Comparison of ENCODE assay signal across 7 cellular contexts in genomic region chr11:10307411-10308207, GRCh38. TPM values are rescaled to one million over a fixed set of nuclear protein-coding genes. Genes with fewer than 3 reads are reported as not detected.
A peak's percentile ranks its signal among the peaks of the same experiment; 100 is the strongest.
DNase-seq lines count a peak whose midpoint lies in the region; ATAC-seq, FAIRE-seq and TF ChIP-seq lines count a peak whose summit lies in the region.

No MANE protein-coding gene starts in this region.

- H3K9me3 ChIP-seq in iPS-20b (ENCODE audit: insufficient read depth, low read depth, low read length) (no peaks in the 10 kb centered on the region), skeletal muscle tissue (ENCODE audit: control insufficient read depth in 3 of 3, low read length in 3 of 3) (no peaks in the 10 kb centered on the region)

- TF ChIP-seq CTCF in brain microvascular endothelial cell (IDR thresholded peaks at IDR 0.05; ENCODE audit: low read depth, low read length, missing control alignments): peak; percentile 82

- H3K4me3 ChIP-seq in brain microvascular endothelial cell (ENCODE audit: low read depth, low read length): peak overlapping the region; percentile 95
- peak overlapping the region; percentile 93 for H3K4me3 ChIP-seq in iPS-20b (ENCODE audit: low read length)
- H3K4me3 ChIP-seq in skeletal muscle tissue (ENCODE audit: low read length in 3 of 3): peak overlapping the region; percentile 96 to 99 (median 98)

- in situ Hi-C loops in brain microvascular endothelial cell (cut with HindIII; ENCODE audit: low pct_ligation_motif_present, low sequenced_read_pairs): loop anchor here (25.0 kb wide), 1 partner anchor 320 kb away; no protein-coding TSS in a partner anchor

- no peak for TF ChIP-seq POLR2A in GM12892 (IDR thresholded peaks at IDR 0.05; ENCODE audit: low read depth, low read length)

- H3K9ac ChIP-seq in iPS-20b (ENCODE audit: low read depth, low read length): peak overlapping the region; percentile 86; the same call in 1 of the 2 replicates
- H3K9ac ChIP-seq in skeletal muscle tissue (ENCODE audit: low read depth in 1 of 3, low read length in 3 of 3): peak overlapping the region; percentile 69 to 94 (median 74)

- H3K27me3 ChIP-seq in brain microvascular endothelial cell (replicated peaks): no peaks in the 10 kb centered on the region
- peaks cover 65% of the 10 kb centered on the region for H3K27me3 ChIP-seq in iPS-20b (ENCODE audit: insufficient read depth, low read length)
- peaks cover 0 to 7% (median 4%) of the 10 kb centered on the region in 3 donors for H3K27me3 ChIP-seq in skeletal muscle tissue (ENCODE audit: control insufficient read depth in 3 of 3, insufficient read depth in 3 of 3, low read length in 3 of 3)

- H3K4me1 ChIP-seq in iPS-20b (ENCODE audit: insufficient read depth, low read length) (peaks cover 14% of the 10 kb centered on the region), skeletal muscle tissue (ENCODE audit: control insufficient read depth in 3 of 3, insufficient read depth in 3 of 3, low read length in 3 of 3) (peaks cover 50 to 59% (median 55%) of the 10 kb centered on the region in 3 donors)

- peak; percentile 77 for DNase-seq in GM12892 (ENCODE audit: insufficient read length)
- peak; percentile 52 for DNase-seq in NCI-H1048 (lab: John Stamatoyannopoulos, UW)
- DNase-seq in UCSD-AML1 (lab: John Stamatoyannopoulos, UW; ENCODE audit: unreplicated experiment): peak; percentile 92
- peak; percentile 82 for DNase-seq in brain microvascular endothelial cell

- peak; percentile 97 for FAIRE-seq in GM12892 (lab: Jason Lieb, UNC)

- ATAC-seq in HG02588 (IDR thresholded peaks at IDR 0.05; ENCODE audit: unreplicated experiment): peak; percentile 69

- H3K36me3 ChIP-seq in brain microvascular endothelial cell (replicated peaks): peaks cover 20% of the 10 kb centered on the region
- H3K36me3 ChIP-seq in iPS-20b (ENCODE audit: insufficient read depth, low read depth, low read length): peaks cover 18% of the 10 kb centered on the region; the same call in 1 of the 2 replicates
- H3K36me3 ChIP-seq in skeletal muscle tissue (ENCODE audit: control insufficient read depth in 3 of 3, insufficient read depth in 3 of 3, low read length in 3 of 3): peaks cover 0 to 5% (median 0%) of the 10 kb centered on the region in 3 donors

- peak overlapping the region; percentile 62 for H3K27ac ChIP-seq in brain microvascular endothelial cell
- H3K27ac ChIP-seq in iPS-20b (ENCODE audit: low read length): no peak overlapping the region
- peak overlapping the region; percentile 84 for H3K27ac ChIP-seq in skeletal muscle tissue (ENCODE audit: low read depth, low read length)

RNA-seq across cellular contexts. Expression of gene ADM, which starts 2.7 kb away (rescaled TPM):
- polyA plus RNA-seq in GM12892 (2012; ENCODE audit: missing spikeins): 10.1 TPM
- total RNA-seq in skeletal muscle tissue: 28.2 TPM

RNA-seq across cellular contexts. Expression of gene SBF2, which starts 13.6 kb away (rescaled TPM):
- polyA plus RNA-seq in GM12892 (2012; ENCODE audit: missing spikeins): 6.9 TPM
- total RNA-seq in skeletal muscle tissue: 34.4 TPM
